ENCODE assay signal across 19 cellular contexts in genomic region chr1:194447635-194448034, GRCh38.
A peak's percentile ranks its signal among the peaks of the same experiment; 100 is the strongest.
DNase-seq lines count a peak whose midpoint lies in the region; ATAC-seq and TF ChIP-seq lines count a peak whose summit lies in the region.
"Had no signal": no experiment of that assay in that cellular context is flagged by ENCODE, and none has a peak within 500 bp of the region (broad histone marks: within the 10 kb centered on the region; RNA-seq: fewer than 3 reads in every experiment).

No MANE protein-coding gene starts in this region.

- intact Hi-C loops in right cardiac atrium (cut with DNase I): no loop called here

- peak in 1 of 2 experiments; percentile 24; a peak in 1 of 4 replicates for TF ChIP-seq EP300 in SK-N-SH (IDR thresholded peaks at IDR 0.05; ENCODE audit: borderline replicate concordance in 1 of 2, low read depth in 1 of 2, low read length in 1 of 2)

- DNase-seq in ELR (ENCODE audit: low read depth): peak; percentile 37
- no peak for DNase-seq in SK-N-SH
- DNase-seq in epithelial cell of esophagus (ENCODE audit: low read depth): peak; percentile 20
- no peak for DNase-seq in activated naive CD4-positive, alpha-beta T cell treated with Interleukin-2 at 50 U/mL for 16 hours
- no peak for DNase-seq in right cardiac atrium
- DNase-seq in islet precursor cell: no peak
- DNase-seq in stimulated activated CD4-positive, alpha-beta T cell treated with anti-CD3 and anti-CD28 coated beads, Interleukin-2, amount 100 ng/mL, for 48 hours: no peak
- DNase-seq: CD8-positive, alpha-beta T cell; DMS79 treated with DMSO at 0.1 percent for 48 hours; GF-D8; Karpas-422; NCI-H1105 treated with DMSO at 0.1 percent for 48 hours; NCI-H1694 treated with DMSO at 0.1 percent for 48 hours; NCI-H748 treated with DMSO at 0.1 percent for 48 hours; OCI-M1; RPMI8226; SIG-M5 had no signal

- no peaks in the 10 kb centered on the region; a peak in 1 of 4 replicates for H3K4me1 ChIP-seq in SK-N-SH (ENCODE audit: control insufficient read depth in 1 of 2, insufficient read depth in 2 of 2, low read depth in 1 of 2, low read length in 1 of 2)
- no peaks in the 10 kb centered on the region for H3K4me1 ChIP-seq in right cardiac atrium (ENCODE audit: control insufficient read depth, insufficient read depth, low read length)
- H3K4me1 ChIP-seq: BLaER1 had no signal

- no peaks in the 10 kb centered on the region for H4K20me1 ChIP-seq in SK-N-SH (ENCODE audit: insufficient read depth)
- H4K20me1 ChIP-seq: BLaER1 had no signal

- H3K27ac ChIP-seq in SK-N-SH (ENCODE audit: low read depth in 2 of 2, low read length in 1 of 2) (peak overlapping the region in 1 of 2 experiments; percentile 22; a peak in 1 of 4 replicates), right cardiac atrium (ENCODE audit: low read length) (no peak overlapping the region)
- H3K27ac ChIP-seq: BLaER1 had no signal

- H3K9me3 ChIP-seq in SK-N-SH (no peaks in the 10 kb centered on the region), right cardiac atrium (ENCODE audit: control insufficient read depth, low read length) (no peaks in the 10 kb centered on the region)
- H3K9me3 ChIP-seq: BLaER1 had no signal

- no peaks in the 10 kb centered on the region for H3F3A ChIP-seq in SK-N-SH (replicated peaks; ENCODE audit: insufficient read depth)

- no peak for ATAC-seq in right cardiac atrium
- ATAC-seq: CD8-positive, alpha-beta T cell; GM23338 had no signal

- no peak overlapping the region for H3K9ac ChIP-seq in SK-N-SH
- H3K9ac ChIP-seq: BLaER1 had no signal

- no peak overlapping the region for H3K4me2 ChIP-seq in SK-N-SH
- H3K4me2 ChIP-seq: BLaER1, GM23338 had no signal

- H3K79me2 ChIP-seq in SK-N-SH (ENCODE audit: insufficient read depth): no peaks in the 10 kb centered on the region

- TF ChIP-seq CTCF in SK-N-SH (IDR thresholded peaks at IDR 0.05) (no peak), epithelial cell of esophagus (IDR thresholded peaks at IDR 0.05; ENCODE audit: insufficient read depth, low read depth, low read length, missing control alignments) (no peak)

- H3K4me3 ChIP-seq in SK-N-SH (ENCODE audit: low read depth in 2 of 2, low read length in 1 of 2): no peak overlapping the region
- no peak overlapping the region for H3K4me3 ChIP-seq in epithelial cell of esophagus (ENCODE audit: low read length)
- H3K4me3 ChIP-seq in right cardiac atrium (ENCODE audit: low read length): no peak overlapping the region
- H3K4me3 ChIP-seq: BLaER1, GM23338 had no signal

- H3K9me2 ChIP-seq in SK-N-SH: no peaks in the 10 kb centered on the region

- H3K27me3 ChIP-seq in SK-N-SH (ENCODE audit: insufficient read depth): no peaks in the 10 kb centered on the region
- no peaks in the 10 kb centered on the region for H3K27me3 ChIP-seq in right cardiac atrium (ENCODE audit: control insufficient read depth, insufficient read depth)
- H3K27me3 ChIP-seq: BLaER1 had no signal

- H3K36me3 ChIP-seq in SK-N-SH (replicated peaks in 1 of 2; ENCODE audit: control insufficient read depth in 1 of 2, insufficient read depth in 2 of 2, low read length in 1 of 2): no peaks in the 10 kb centered on the region
- H3K36me3 ChIP-seq: BLaER1 had no signal

- CTCF ChIA-PET in SK-N-SH (lab: Yijun Ruan, JAX): no interaction called here

- WGBS in SK-N-SH (ENCODE audit: low lambda C conversion rate): 4% methylated on average over 2 of the region's 2 CpGs
- WGBS in right cardiac atrium: 53% methylated on average over 2 of the region's 2 CpGs

- TF ChIP-seq RAD21 in SK-N-SH (IDR thresholded peaks at IDR 0.05; ENCODE audit: low read length): no peak

- POLR2A ChIA-PET in SK-N-SH (lab: Yijun Ruan, JAX): no interaction called here

- H2AFZ ChIP-seq in SK-N-SH (ENCODE audit: low read depth): no peak overlapping the region
- H2AFZ ChIP-seq: GM23338 had no signal

TF ChIP-seq in SK-N-SH, 30 proteins besides CTCF, POLR2A, EP300 and RAD21:
- TF ChIP-seq RFX5 (IDR thresholded peaks at IDR 0.05; ENCODE audit: low read length) (no peak), ELF1 (IDR thresholded peaks at IDR 0.05) (no peak), FOSL2 (IDR thresholded peaks at IDR 0.05; ENCODE audit: borderline replicate concordance, low read depth) (peak; percentile 17; the same call in 1 of the 2 replicates), TCF12 (IDR thresholded peaks at IDR 0.05) (peak; percentile 8; the same call in 1 of the 2 replicates)

Comparison
In these comparisons a context has a peak if more than half of its experiments do, and no peak if none do; other contexts are left out.
1. DNase-seq: peak in ELR (single experiment) and epithelial cell of esophagus (single experiment); none in SK-N-SH (single experiment), activated naive CD4-positive, alpha-beta T cell treated with Interleukin-2 at 50 U/mL for 16 hours (single experiment), right cardiac atrium (0 of 3), islet precursor cell (single experiment) and stimulated activated CD4-positive, alpha-beta T cell treated with anti-CD3 and anti-CD28 coated beads, Interleukin-2, amount 100 ng/mL, for 48 hours (0 of 2).